10 cellular contexts compared by ENCODE assay signal in genomic region chr2:84817239-84817655, GRCh38.
DNase-seq lines count a peak whose midpoint lies in the region; ATAC-seq and TF ChIP-seq lines count a peak whose summit lies in the region.
"Had no signal": no experiment of that assay in that cellular context is flagged by ENCODE, and none has a peak within 500 bp of the region (broad histone marks: within the 10 kb centered on the region; RNA-seq: fewer than 3 reads in every experiment).

No MANE protein-coding gene starts in this region.

- no peak overlapping the region for H4K91ac ChIP-seq in H9 (ENCODE audit: insufficient read length, low read depth, low read length)

- H3K9ac ChIP-seq in H9 (ENCODE audit: extremely low read depth, insufficient read length, low read length) = no peak overlapping the region

- H2BK15ac ChIP-seq in H9 (ENCODE audit: low read depth, low read length) = no peak overlapping the region

- no peak overlapping the region for H3K4me3 Mint-ChIP-seq in activated naive CD4-positive, alpha-beta T cell treated with anti-CD3 and anti-CD28 coated beads, Interleukin-2, amount 50 U/mL, for 24 hours
- H3K4me3 Mint-ChIP-seq in stimulated activated memory B cell treated with anti-CD40 and anti-IgM and Interleukin-4, amounts not matched to agents 10 μg/mL and 1 μg/mL and 100 μg/mL, for 72 hours = peak overlapping the region; percentile 56
- no peak overlapping the region for H3K4me3 Mint-ChIP-seq in H9

- H3K79me2 ChIP-seq in H9 (ENCODE audit: insufficient read depth, low read length) = no peaks in the 10 kb centered on the region

- H2AFZ ChIP-seq in H9 (ENCODE audit: low read length) = no peak overlapping the region

- no peak overlapping the region for H3K56ac ChIP-seq in H9 (ENCODE audit: insufficient read length, low read depth, low read length)

- H3K27ac ChIP-seq in H9 (ENCODE audit: insufficient read length, low read depth, low read length) = no peak overlapping the region

- no peak overlapping the region for H4K8ac ChIP-seq in H9 (replicated peaks; ENCODE audit: insufficient read length, low read depth, low read length)

- H3K27ac Mint-ChIP-seq in activated naive CD4-positive, alpha-beta T cell treated with anti-CD3 and anti-CD28 coated beads, Interleukin-2, amount 50 U/mL, for 24 hours = peak overlapping the region; percentile 90
- H3K27ac Mint-ChIP-seq in stimulated activated memory B cell treated with anti-CD40 and anti-IgM and Interleukin-4, amounts not matched to agents 10 μg/mL and 1 μg/mL and 100 μg/mL, for 72 hours = peak overlapping the region; percentile 83
- no peak overlapping the region for H3K27ac Mint-ChIP-seq in H9

- peaks cover 88% of the 10 kb centered on the region for H3K4me1 Mint-ChIP-seq in activated naive CD4-positive, alpha-beta T cell treated with anti-CD3 and anti-CD28 coated beads, Interleukin-2, amount 50 U/mL, for 24 hours
- peaks cover 21% of the 10 kb centered on the region for H3K4me1 Mint-ChIP-seq in stimulated activated memory B cell treated with anti-CD40 and anti-IgM and Interleukin-4, amounts not matched to agents 10 μg/mL and 1 μg/mL and 100 μg/mL, for 72 hours
- peaks cover 0 to 3% of the 10 kb centered on the region in 2 experiments; a peak in 1 of 4 replicates for H3K4me1 Mint-ChIP-seq in H9

- WGBS in H9 (ENCODE audit: extremely low coverage, insufficient read length, low lambda C conversion rate) = no CpG with 5 or more reads among the region's 2 CpGs

- H3K23ac ChIP-seq in H9 (ENCODE audit: insufficient read length, low read depth, low read length) = no peak overlapping the region

- H2BK12ac ChIP-seq in H9 (ENCODE audit: insufficient read length, low read depth, low read length) = no peak overlapping the region

- DNase-seq in activated naive CD4-positive, alpha-beta T cell treated with anti-CD3 and anti-CD28 coated beads, Interleukin-2, amount 50 U/mL, for 16 hours = no peak
- DNase-seq in NCI-H2029 (lab: John Stamatoyannopoulos, UW) = no peak
- DNase-seq in activated effector memory CD4-positive, alpha-beta T cell treated with anti-CD3 and anti-CD28 coated beads, Interleukin-2, amount 50 U/mL, for 16 hours = no peak
- no peak for DNase-seq in H9
- DNase-seq: aorta, NCI-H1694 treated with DMSO at 0.1 percent for 48 hours had no signal

- no peak for TF ChIP-seq CTCF in H9 (conservative IDR thresholded peaks at IDR 0.05)

- no peak overlapping the region for H3T11ph ChIP-seq in H9 (ENCODE audit: low read length)

- H2BK120ac ChIP-seq in H9 (ENCODE audit: low read depth, low read length, poor library complexity, severe bottlenecking) = no peak overlapping the region

- no peaks in the 10 kb centered on the region for H3K9me3 ChIP-seq in H9 (ENCODE audit: control insufficient read depth, low read depth, low read length)

- no peaks in the 10 kb centered on the region for H3K79me1 ChIP-seq in H9 (ENCODE audit: insufficient read depth, low read depth, low read length, poor library complexity, severe bottlenecking)

- no peak overlapping the region for H4K5ac ChIP-seq in H9 (ENCODE audit: insufficient read length, low read depth, low read length)

- H2AK5ac ChIP-seq in H9 (ENCODE audit: insufficient read length, low read length) = no peak overlapping the region

- H3K9me3 Mint-ChIP-seq in activated naive CD4-positive, alpha-beta T cell treated with anti-CD3 and anti-CD28 coated beads, Interleukin-2, amount 50 U/mL, for 24 hours = no peaks in the 10 kb centered on the region
- H3K9me3 Mint-ChIP-seq in stimulated activated memory B cell treated with anti-CD40 and anti-IgM and Interleukin-4, amounts not matched to agents 10 μg/mL and 1 μg/mL and 100 μg/mL, for 72 hours = peaks cover 3% of the 10 kb centered on the region
- H3K9me3 Mint-ChIP-seq in H9 = no peaks in the 10 kb centered on the region

- no peak overlapping the region for H3K14ac ChIP-seq in H9 (ENCODE audit: insufficient read depth, low read length)

- no peak overlapping the region for H3K4ac ChIP-seq in H9 (ENCODE audit: low read depth, low read length)

- no peaks in the 10 kb centered on the region for H3K4me1 ChIP-seq in H9 (ENCODE audit: insufficient read depth, low read length)

- ATAC-seq in GM21619 (IDR thresholded peaks at IDR 0.05; ENCODE audit: unreplicated experiment) (peak; percentile 92), HG03432 (IDR thresholded peaks at IDR 0.05; ENCODE audit: unreplicated experiment) (peak; percentile 94)
- ATAC-seq in stimulated activated memory B cell treated with anti-CD40 and anti-IgM and Interleukin-4, amounts not matched to agents 10 μg/mL and 1 μg/mL and 100 μg/mL, for 72 hours = peak; percentile 93

- peaks cover 10% of the 10 kb centered on the region for H3K36me3 Mint-ChIP-seq in activated naive CD4-positive, alpha-beta T cell treated with anti-CD3 and anti-CD28 coated beads, Interleukin-2, amount 50 U/mL, for 24 hours
- H3K36me3 Mint-ChIP-seq in stimulated activated memory B cell treated with anti-CD40 and anti-IgM and Interleukin-4, amounts not matched to agents 10 μg/mL and 1 μg/mL and 100 μg/mL, for 72 hours = no peaks in the 10 kb centered on the region
- H3K36me3 Mint-ChIP-seq in H9 (ENCODE audit: insufficient read depth in 1 of 3, low read depth in 3 of 3) = no peaks in the 10 kb centered on the region

- no peaks in the 10 kb centered on the region for H3K27me3 ChIP-seq in H9 (ENCODE audit: insufficient read depth, low read length)

- H4K20me1 ChIP-seq in H9 (ENCODE audit: control insufficient read depth, insufficient read depth, insufficient read length) = no peaks in the 10 kb centered on the region

- H3K18ac ChIP-seq in H9 (ENCODE audit: insufficient read length, low read depth, low read length) = no peak overlapping the region

- H3K4me2 ChIP-seq in H9 (ENCODE audit: insufficient read depth, insufficient read length, low read length) = no peak overlapping the region

- H2BK5ac ChIP-seq in H9 (ENCODE audit: insufficient read length, low read length) = no peak overlapping the region

- no peak overlapping the region for H2BK20ac ChIP-seq in H9 (ENCODE audit: low read depth, low read length, poor library complexity, severe bottlenecking)

- H3K27me3 Mint-ChIP-seq in activated naive CD4-positive, alpha-beta T cell treated with anti-CD3 and anti-CD28 coated beads, Interleukin-2, amount 50 U/mL, for 24 hours = no peaks in the 10 kb centered on the region
- H3K27me3 Mint-ChIP-seq in stimulated activated memory B cell treated with anti-CD40 and anti-IgM and Interleukin-4, amounts not matched to agents 10 μg/mL and 1 μg/mL and 100 μg/mL, for 72 hours = no peaks in the 10 kb centered on the region
- peaks cover 15% of the 10 kb centered on the region for H3K27me3 Mint-ChIP-seq in H9 (ENCODE audit: low read depth)

- H3K23me2 ChIP-seq in H9 (ENCODE audit: insufficient read length, low read depth, low read length, poor library complexity, severe bottlenecking) = no peaks in the 10 kb centered on the region

Comparison
In these comparisons a context has a peak if more than half of its experiments do, and no peak if none do; other contexts are left out.
1. H3K27ac Mint-ChIP-seq: peak in activated naive CD4-positive, alpha-beta T cell treated with anti-CD3 and anti-CD28 coated beads, Interleukin-2, amount 50 U/mL, for 24 hours (single experiment) and stimulated activated memory B cell treated with anti-CD40 and anti-IgM and Interleukin-4, amounts not matched to agents 10 μg/mL and 1 μg/mL and 100 μg/mL, for 72 hours (single experiment); none in H9 (0 of 3).
2. Peak in every context shown above with its lines, with median percentiles within 50 percentile points of each other: ATAC-seq.